Comparison of ENCODE assay signal across 12 cellular contexts in genomic region chr20:15317546-15318242, GRCh38.
DNase-seq lines count a peak whose midpoint lies in the region; ATAC-seq, FAIRE-seq and TF ChIP-seq lines count a peak whose summit lies in the region.
"Had no signal": no experiment of that assay in that cellular context is flagged by ENCODE, and none has a peak within 500 bp of the region (broad histone marks: within the 10 kb centered on the region; RNA-seq: fewer than 3 reads in every experiment).

No MANE protein-coding gene starts in this region.

- H3K4me1 ChIP-seq in kidney (ENCODE audit: control insufficient read depth in 1 of 2, insufficient read depth in 1 of 2, low read depth in 1 of 2, low read length in 2 of 2), result no peaks in the 10 kb centered on the region
- H3K4me1 ChIP-seq: pancreas had no signal

- no peaks in the 10 kb centered on the region for H3K36me3 ChIP-seq in kidney (ENCODE audit: control insufficient read depth in 1 of 2, insufficient read depth in 2 of 2, low read length in 2 of 2)
- H3K36me3 ChIP-seq: pancreas, SJCRH30 had no signal

- H3K9ac ChIP-seq in kidney (ENCODE audit: low read length in 2 of 2), result no peak overlapping the region

- no peaks in the 10 kb centered on the region for H3K9me3 ChIP-seq in kidney (ENCODE audit: control insufficient read depth in 1 of 2, low read length in 2 of 2)
- H3K9me3 ChIP-seq: pancreas, SJCRH30 had no signal

- FAIRE-seq in kidney (lab: Jason Lieb, UNC), result peak; percentile 30
- FAIRE-seq: pancreas had no signal

- intact Hi-C loops in kidney (cut with DNase I), result no loop called here

- H3K4me3 ChIP-seq in kidney (ENCODE audit: low read length in 2 of 2), result no peak overlapping the region
- H3K4me3 ChIP-seq: pancreas, SJCRH30 had no signal

- peak; percentile 85 for ATAC-seq in GM18873 (IDR thresholded peaks at IDR 0.05; ENCODE audit: low FRiP score, unreplicated experiment)
- peak; percentile 75 for ATAC-seq in GM21737 (IDR thresholded peaks at IDR 0.05; ENCODE audit: unreplicated experiment)
- ATAC-seq in HG03280 (IDR thresholded peaks at IDR 0.05; ENCODE audit: unreplicated experiment), result peak; percentile 75
- ATAC-seq: esophagus mucosa, pancreas had no signal

- TF ChIP-seq CTCF in kidney (IDR thresholded peaks at IDR 0.05; ENCODE audit: borderline replicate concordance, extremely low read depth, insufficient read depth), result no peak

- no peak overlapping the region for H3K27ac ChIP-seq in kidney (ENCODE audit: low read depth in 2 of 2, low read length in 2 of 2)
- H3K27ac ChIP-seq: pancreas, SJCRH30 had no signal

- no peak for DNase-seq in kidney
- DNase-seq in activated CD8-positive, alpha-beta memory T cell treated with anti-CD3 and anti-CD28 coated beads, Interleukin-2, amount 50 U/mL, for 48 hours, result no peak
- DNase-seq in DMS79 treated with DMSO at 0.1 percent for 48 hours (lab: John Stamatoyannopoulos, UW), result no peak
- no peak for DNase-seq in HT-29 (ENCODE audit: low spot score)
- no peak for DNase-seq in NCI-H1436 (lab: John Stamatoyannopoulos, UW)
- DNase-seq: pancreas; SJCRH30; stimulated activated CD4-positive, alpha-beta T cell treated with anti-CD3 and anti-CD28 coated beads, Interleukin-4, amount 100 ng/mL, for 24 hours had no signal
